In genomic region chr4:82886145-82886942, GRCh38 we compare ENCODE assay signal across 15 cellular contexts. TPM values are rescaled to one million over a fixed set of nuclear protein-coding genes. Genes with fewer than 3 reads are reported as not detected.
DNase-seq lines count a peak whose midpoint lies in the region; ATAC-seq, FAIRE-seq and TF ChIP-seq lines count a peak whose summit lies in the region.
"Had no signal": no experiment of that assay in that cellular context is flagged by ENCODE, and none has a peak within 500 bp of the region (broad histone marks: within the 10 kb centered on the region; RNA-seq: fewer than 3 reads in every experiment).

No MANE protein-coding gene starts in this region.

- no peak overlapping the region for H3K9ac ChIP-seq in astrocyte (ENCODE audit: low read length)
- peak overlapping the region; percentile 59 for H3K9ac ChIP-seq in smooth muscle cell (ENCODE audit: low read depth)

- no peak for TF ChIP-seq POLR2A in tibial nerve (IDR thresholded peaks at IDR 0.05)

- H3F3A ChIP-seq in smooth muscle cell (ENCODE audit: low read depth) = peaks cover 3% of the 10 kb centered on the region

- peaks cover 76% of the 10 kb centered on the region for H4K20me1 ChIP-seq in astrocyte (ENCODE audit: insufficient read depth, low read length)
- peaks cover 78% of the 10 kb centered on the region for H4K20me1 ChIP-seq in hepatocyte (ENCODE audit: insufficient read depth, poor library complexity, severe bottlenecking)
- peaks cover 91% of the 10 kb centered on the region for H4K20me1 ChIP-seq in smooth muscle cell (ENCODE audit: low read depth)

- H3K79me2 ChIP-seq in astrocyte (ENCODE audit: insufficient read depth, low read length) (peaks cover 96% of the 10 kb centered on the region), hepatocyte (peaks cover 93% of the 10 kb centered on the region), smooth muscle cell (ENCODE audit: low read depth) (peaks cover 95% of the 10 kb centered on the region)

- H3K27me3 ChIP-seq in astrocyte (ENCODE audit: insufficient read depth, low read length) (no peaks in the 10 kb centered on the region), hepatocyte (no peaks in the 10 kb centered on the region), smooth muscle cell (ENCODE audit: low read depth) (no peaks in the 10 kb centered on the region), tibial nerve (no peaks in the 10 kb centered on the region)

- FAIRE-seq in astrocyte (lab: Jason Lieb, UNC) = peak; percentile 20

- H3K4me3 ChIP-seq in astrocyte (ENCODE audit: insufficient read depth, low read depth, low read length) = peak overlapping the region; percentile 9
- peak overlapping the region; percentile 6 for H3K4me3 ChIP-seq in hepatocyte
- H3K4me3 ChIP-seq in smooth muscle cell = peak overlapping the region; percentile 50
- H3K4me3 ChIP-seq in tibial nerve = no peak overlapping the region

- TF ChIP-seq EP300 in tibial nerve (IDR thresholded peaks at IDR 0.05) = no peak

- no peaks in the 10 kb centered on the region for H3K9me3 ChIP-seq in astrocyte (ENCODE audit: insufficient read depth, low read depth, low read length)
- H3K9me3 ChIP-seq in hepatocyte (ENCODE audit: low read depth) = no peaks in the 10 kb centered on the region
- no peaks in the 10 kb centered on the region for H3K9me3 ChIP-seq in smooth muscle cell (replicated peaks; ENCODE audit: low read depth)
- no peaks in the 10 kb centered on the region for H3K9me3 ChIP-seq in tibial nerve

- H3K27ac ChIP-seq in astrocyte (ENCODE audit: low read depth, low read length) = no peak overlapping the region
- peak overlapping the region; percentile 75 for H3K27ac ChIP-seq in hepatocyte
- peak overlapping the region; percentile 76 for H3K27ac ChIP-seq in smooth muscle cell (ENCODE audit: low read depth)
- no peak overlapping the region for H3K27ac ChIP-seq in tibial nerve

- peaks cover 2 to 4% of the 10 kb centered on the region in 2 donors for H3K36me3 Mint-ChIP-seq in activated T-cell treated with anti-CD3 and anti-CD28 coated beads, Interleukin-2, amount 50 U/mL, for 72 hours (ENCODE audit: insufficient read depth in 2 of 2)
- peaks cover 10% of the 10 kb centered on the region for H3K36me3 Mint-ChIP-seq in activated T-cell treated with anti-CD3 and anti-CD28 coated beads, Interleukin-2, amount 50 U/mL, for 4 hours (ENCODE audit: insufficient read depth)
- H3K36me3 Mint-ChIP-seq in astrocyte (ENCODE audit: low read depth, unreplicated experiment) = peaks cover 12% of the 10 kb centered on the region

- TF ChIP-seq CTCF in astrocyte (IDR thresholded peaks at IDR 0.05; ENCODE audit: insufficient read depth, low read depth, low read length) (no peak), hepatocyte (IDR thresholded peaks at IDR 0.05; ENCODE audit: poor library complexity) (no peak), smooth muscle cell (IDR thresholded peaks at IDR 0.05; ENCODE audit: borderline replicate concordance, insufficient read depth, poor library complexity, severe bottlenecking) (no peak), tibial nerve (IDR thresholded peaks at IDR 0.05) (no peak)

- H3K9me3 Mint-ChIP-seq in activated T-cell treated with anti-CD3 and anti-CD28 coated beads, Interleukin-2, amount 50 U/mL, for 72 hours = no peaks in the 10 kb centered on the region
- no peaks in the 10 kb centered on the region for H3K9me3 Mint-ChIP-seq in activated T-cell treated with anti-CD3 and anti-CD28 coated beads, Interleukin-2, amount 50 U/mL, for 4 hours
- no peaks in the 10 kb centered on the region for H3K9me3 Mint-ChIP-seq in astrocyte (ENCODE audit: unreplicated experiment)

- H3K36me3 ChIP-seq in astrocyte (ENCODE audit: insufficient read depth, low read length) = peaks cover 9% of the 10 kb centered on the region
- H3K36me3 ChIP-seq in hepatocyte (replicated peaks; ENCODE audit: insufficient read depth, low read depth) = no peaks in the 10 kb centered on the region
- H3K36me3 ChIP-seq in smooth muscle cell (ENCODE audit: low read depth) = no peaks in the 10 kb centered on the region
- H3K36me3 ChIP-seq in tibial nerve = peaks cover 0 to 4% (median 0%) of the 10 kb centered on the region in 3 donors

- ATAC-seq in activated T-cell treated with anti-CD3 and anti-CD28 coated beads, Interleukin-2, amount 50 U/mL, for 72 hours (replicated peaks in 1 of 2) = no peak
- ATAC-seq in activated T-cell treated with anti-CD3 and anti-CD28 coated beads, Interleukin-2, amount 50 U/mL, for 4 hours = no peak

- no peak overlapping the region for H3K4me3 Mint-ChIP-seq in activated T-cell treated with anti-CD3 and anti-CD28 coated beads, Interleukin-2, amount 50 U/mL, for 72 hours
- no peak overlapping the region for H3K4me3 Mint-ChIP-seq in activated T-cell treated with anti-CD3 and anti-CD28 coated beads, Interleukin-2, amount 50 U/mL, for 4 hours
- H3K4me3 Mint-ChIP-seq in astrocyte (ENCODE audit: unreplicated experiment) = peak overlapping the region; percentile 96

- H3K4me1 ChIP-seq in astrocyte (ENCODE audit: insufficient read depth, low read length) (peaks cover 4% of the 10 kb centered on the region), hepatocyte (ENCODE audit: insufficient read depth) (peaks cover 25% of the 10 kb centered on the region), smooth muscle cell (ENCODE audit: low read depth) (peaks cover 32% of the 10 kb centered on the region), tibial nerve (peaks cover 0 to 52% (median 24%) of the 10 kb centered on the region in 4 donors)

- H3K27ac Mint-ChIP-seq in activated T-cell treated with anti-CD3 and anti-CD28 coated beads, Interleukin-2, amount 50 U/mL, for 72 hours = peak overlapping the region; percentile 2
- H3K27ac Mint-ChIP-seq in astrocyte (ENCODE audit: unreplicated experiment) = no peak overlapping the region

- H3K4me1 Mint-ChIP-seq in activated T-cell treated with anti-CD3 and anti-CD28 coated beads, Interleukin-2, amount 50 U/mL, for 72 hours (ENCODE audit: low read depth) = peaks cover 57% of the 10 kb centered on the region
- peaks cover 40% of the 10 kb centered on the region for H3K4me1 Mint-ChIP-seq in activated T-cell treated with anti-CD3 and anti-CD28 coated beads, Interleukin-2, amount 50 U/mL, for 4 hours (ENCODE audit: low read depth)
- H3K4me1 Mint-ChIP-seq in astrocyte (ENCODE audit: low read depth, unreplicated experiment) = peaks cover 7% of the 10 kb centered on the region

- DNase-seq in activated T-cell treated with anti-CD3 and anti-CD28 coated beads, Interleukin-2, amount 50 U/mL, for 72 hours = no peak
- no peak for DNase-seq in activated T-cell treated with anti-CD3 and anti-CD28 coated beads, Interleukin-2, amount 50 U/mL, for 4 hours
- DNase-seq in astrocyte (ENCODE audit: low read depth) (no peak), hepatocyte (ENCODE audit: low spot score) (peak; percentile 11), smooth muscle cell (lab: John Stamatoyannopoulos, UW; ENCODE audit: unreplicated experiment) (no peak), NCI-H526 treated with DMSO at 0.1 percent for 48 hours (lab: John Stamatoyannopoulos, UW) (no peak), tibial nerve (ENCODE audit: low spot score in 2 of 2) (no peak), pons (ENCODE audit: low spot score) (no peak)
- DNase-seq: activated CD4-positive, alpha-beta T cell treated with anti-CD3 and anti-CD28 coated beads, Interleukin-2, amount 50 U/mL, for 4 hours; activated effector memory CD4-positive, alpha-beta T cell treated with Interleukin-2 at 50 U/mL for 16 hours; COR-L47; mesendoderm; occipital lobe; T-helper 9 cell; trophoblast cell had no signal

- WGBS in hepatocyte (ENCODE audit: low lambda C conversion rate, missing lambda C conversion rate) = 41% methylated on average over 5 of the region's 5 CpGs
- 60% methylated on average over 5 of the region's 5 CpGs for WGBS in smooth muscle cell (ENCODE audit: low lambda C conversion rate)
- WGBS in tibial nerve, 2 donors = 35 to 39% methylated on average over 5 of the region's 5 CpGs

- H2AFZ ChIP-seq in astrocyte (ENCODE audit: low read depth, low read length) = no peak overlapping the region
- H2AFZ ChIP-seq in hepatocyte = no peak overlapping the region
- no peak overlapping the region for H2AFZ ChIP-seq in smooth muscle cell (ENCODE audit: low read depth)

- H3K4me2 ChIP-seq in astrocyte (ENCODE audit: low read length) (peak overlapping the region; percentile 78), hepatocyte (peak overlapping the region; percentile 68), smooth muscle cell (peak overlapping the region; percentile 96)

- H3K9me2 ChIP-seq in hepatocyte (replicated peaks; ENCODE audit: insufficient read depth) = no peaks in the 10 kb centered on the region

- H3K27me3 Mint-ChIP-seq in activated T-cell treated with anti-CD3 and anti-CD28 coated beads, Interleukin-2, amount 50 U/mL, for 72 hours (ENCODE audit: low read depth) = no peaks in the 10 kb centered on the region
- H3K27me3 Mint-ChIP-seq in activated T-cell treated with anti-CD3 and anti-CD28 coated beads, Interleukin-2, amount 50 U/mL, for 4 hours (ENCODE audit: low read depth) = no peaks in the 10 kb centered on the region
- H3K27me3 Mint-ChIP-seq in astrocyte (ENCODE audit: low read depth, unreplicated experiment) = no peaks in the 10 kb centered on the region

RNA-seq across cellular contexts. Expression of gene SEC31A, which starts 4.6 kb away (rescaled TPM):
- 100 to 1,000 TPM; 103 to 106 TPM for total RNA-seq in activated T-cell treated with anti-CD3 and anti-CD28 coated beads, Interleukin-2, amount 50 U/mL, for 72 hours
- total RNA-seq in activated T-cell treated with anti-CD3 and anti-CD28 coated beads, Interleukin-2, amount 50 U/mL, for 4 hours = 100 to 1,000 TPM; 114 to 124 (median 123) TPM
- 471 and 483 TPM in 2 replicates for total RNA-seq in astrocyte
- 306 and 312 TPM in 2 replicates for total RNA-seq in hepatocyte
- 226 and 243 TPM in 2 replicates for polyA plus RNA-seq in hepatocyte
- 490 TPM in 2 replicates for total RNA-seq in smooth muscle cell
- 315 and 339 TPM in 2 replicates for polyA plus RNA-seq in smooth muscle cell
- 100 to 1,000 TPM; 171 to 190 (median 176) TPM for total RNA-seq in tibial nerve

RNA-seq across cellular contexts. Expression of gene THAP9, which starts 14.2 kb away (rescaled TPM):
- total RNA-seq in activated T-cell treated with anti-CD3 and anti-CD28 coated beads, Interleukin-2, amount 50 U/mL, for 72 hours = 1 to 10 TPM; 4.4 to 4.6 TPM
- 1 to 10 TPM in 2 of 3 donors, under 1 TPM in 1; 0.87 to 2.4 (median 1.0) TPM for total RNA-seq in activated T-cell treated with anti-CD3 and anti-CD28 coated beads, Interleukin-2, amount 50 U/mL, for 4 hours
- total RNA-seq in astrocyte (2.8 and 3.3 TPM in 2 replicates), hepatocyte (12.5 and 14.0 TPM in 2 replicates), smooth muscle cell (4.4 and 7.8 TPM in 2 replicates), tibial nerve (1 to 10 TPM; 2.2 to 8.4 (median 5.5) TPM)
- polyA plus RNA-seq in hepatocyte (1.5 and 2.1 TPM in 2 replicates), smooth muscle cell (1.2 and 2.2 TPM in 2 replicates)

Comparison
In these comparisons a context has a peak if more than half of its experiments do, and no peak if none do; other contexts are left out.
1. H3K27ac ChIP-seq: peak in hepatocyte (single experiment) and smooth muscle cell (single experiment); none in astrocyte (single experiment) and tibial nerve (0 of 4).
2. H3K4me3 ChIP-seq: peak in astrocyte (single experiment), hepatocyte (single experiment) and smooth muscle cell (single experiment); none in tibial nerve (0 of 4).
3. Peak in every context shown above with its lines, with median percentiles within 50 percentile points of each other: H3K4me2 ChIP-seq.